Comparison of ENCODE assay signal across 11 cellular contexts in genomic region chr12:105445261-105446015, GRCh38.
A peak's percentile ranks its signal among the peaks of the same experiment; 100 is the strongest.
DNase-seq lines count a peak whose midpoint lies in the region; ATAC-seq and TF ChIP-seq lines count a peak whose summit lies in the region.
"Had no signal": no experiment of that assay in that cellular context is flagged by ENCODE, and none has a peak within 500 bp of the region (broad histone marks: within the 10 kb centered on the region; RNA-seq: fewer than 3 reads in every experiment).

No MANE protein-coding gene starts in this region.

- RAD21 ChIA-PET in HCT116 (lab: Charles Lee; ENCODE audit: low non-redundant PET in 1 of 2, low total read pairs in 2 of 2, uncharacterized antibody in 2 of 2, unreplicated experiment in 2 of 2) = no interaction called here

- H3K9me3 ChIP-seq in HCT116 (ENCODE audit: control insufficient read depth in 1 of 2, insufficient read depth in 1 of 2, low read depth in 1 of 2, low read length in 2 of 2) = no peaks in the 10 kb centered on the region
- peaks cover 5% of the 10 kb centered on the region; the same call in 1 of the 2 replicates for H3K9me3 ChIP-seq in SJCRH30 (replicated peaks)
- H3K9me3 ChIP-seq in psoas muscle = no peaks in the 10 kb centered on the region
- H3K9me3 ChIP-seq: ovary had no signal

- H3K4me3 ChIP-seq in HCT116 (replicated peaks in 1 of 2; ENCODE audit: low read depth in 1 of 2, low read length in 2 of 2) (no peak overlapping the region), SJCRH30 (no peak overlapping the region), psoas muscle (no peak overlapping the region)
- H3K4me3 ChIP-seq: ovary had no signal

- DNase-seq in HCT116 (ENCODE audit: low read depth, low spot score) (no peak), SJCRH30 (peak in 1 of 2 experiments; percentile 19), glomerular endothelial cell (ENCODE audit: extremely low read depth, low read depth, low spot score) (peak; percentile 96), psoas muscle (no peak), putamen (ENCODE audit: low spot score) (no peak), GF-D8 (lab: John Stamatoyannopoulos, UW) (no peak)
- DNase-seq in NK-92 treated with Interleukin-12 subunit alpha and Interleukin-12 subunit beta, amount 100 ng/mL, for 24 hours (lab: John Stamatoyannopoulos, UW) = no peak
- DNase-seq: activated T-cell treated with anti-CD3 and anti-CD28 coated beads, Interleukin-2, amount 50 U/mL, for 24 hours; NCI-H1092 treated with DMSO at 0.1 percent for 48 hours; ovary had no signal

- no peaks in the 10 kb centered on the region for H4K20me1 ChIP-seq in HCT116 (ENCODE audit: insufficient read depth)

- TF ChIP-seq CTCF in HCT116 (IDR thresholded peaks at IDR 0.05 in 2 of 3, conservative IDR thresholded peaks at IDR 0.05 in 1 of 3; ENCODE audit: borderline replicate concordance in 1 of 3, insufficient read depth in 1 of 3, low read depth in 2 of 3, low read length in 2 of 3) = no peak
- no peak for TF ChIP-seq CTCF in psoas muscle (IDR thresholded peaks at IDR 0.05)

- TF ChIP-seq RAD21 in HCT116 (IDR thresholded peaks at IDR 0.05; ENCODE audit: low read depth) = no peak

- no TSS peak for BruUV-seq in HCT116 (replicated peaks; lab: Mats Ljungman, UMichigan)

- H3K27ac ChIP-seq in HCT116 (ENCODE audit: low read depth, low read length) (no peak overlapping the region), SJCRH30 (peak overlapping the region; percentile 35), psoas muscle (peak overlapping the region; percentile 28)
- H3K27ac ChIP-seq: ovary had no signal

- intact Hi-C loops in HCT116 (cut with micrococcal nuclease) = no loop called here
- intact Hi-C loops in psoas muscle (cut with DNase I) = no loop called here

- H3K9ac ChIP-seq in HCT116 (ENCODE audit: low read length) = no peak overlapping the region

- no peaks in the 10 kb centered on the region for H3K79me2 ChIP-seq in HCT116 (ENCODE audit: insufficient read depth, low read length)

- peak; percentile 60 for ATAC-seq in HCT116
- peak in 1 of 4 donors; percentile 50 for ATAC-seq in psoas muscle
- ATAC-seq in GM21381 (IDR thresholded peaks at IDR 0.05; ENCODE audit: unreplicated experiment) = no peak

- H3K27me3 ChIP-seq in HCT116 (ENCODE audit: insufficient read depth, low read length) (no peaks in the 10 kb centered on the region), SJCRH30 (no peaks in the 10 kb centered on the region), psoas muscle (ENCODE audit: insufficient read depth in 3 of 3, low read length in 2 of 3) (no peaks in the 10 kb centered on the region)
- H3K27me3 ChIP-seq: ovary had no signal

- TF ChIP-seq POLR2A in HCT116 (IDR thresholded peaks at IDR 0.05; ENCODE audit: borderline replicate concordance, extremely low read depth, insufficient read depth, insufficient read length) = no peak

- no peaks in the 10 kb centered on the region for H3K36me3 ChIP-seq in HCT116 (ENCODE audit: control insufficient read depth in 1 of 2, insufficient read depth in 2 of 2, low read length in 2 of 2)
- no peaks in the 10 kb centered on the region for H3K36me3 ChIP-seq in SJCRH30
- no peaks in the 10 kb centered on the region for H3K36me3 ChIP-seq in psoas muscle (ENCODE audit: insufficient read depth in 1 of 2, low read depth in 1 of 2)
- H3K36me3 ChIP-seq: ovary had no signal

- no peak overlapping the region for H3K4me2 ChIP-seq in HCT116 (ENCODE audit: low read length)

- H3K4me1 ChIP-seq in HCT116 (ENCODE audit: control insufficient read depth in 1 of 2, insufficient read depth in 2 of 2, low read length in 2 of 2) (peaks cover 5 to 6% of the 10 kb centered on the region in 2 experiments; a peak in 3 of 4 replicates), SJCRH30 (peaks cover 15% of the 10 kb centered on the region), psoas muscle (peaks cover 10% of the 10 kb centered on the region)

- POLR2A ChIA-PET in HCT116 (lab: Charles Lee) = no interaction called here

- no peaks in the 10 kb centered on the region for H3K9me2 ChIP-seq in HCT116 (ENCODE audit: insufficient read depth)

- 55 to 60% (median 56%) methylated on average over 4 of the region's 4 CpGs for WGBS in psoas muscle, 3 donors

- no peak overlapping the region for H2AFZ ChIP-seq in HCT116 (ENCODE audit: low read depth, low read length, poor library complexity, severe bottlenecking)

- CTCF ChIA-PET in HCT116 (lab: Charles Lee) = no interaction called here

TF ChIP-seq in HCT116, 20 proteins besides CTCF, POLR2A, EP300 and RAD21:
- TF ChIP-seq FOSL1 (IDR thresholded peaks at IDR 0.05; ENCODE audit: low read depth) = no peak
- no peak for TF ChIP-seq MAX (IDR thresholded peaks at IDR 0.05)
- no peak for TF ChIP-seq CEBPB (IDR thresholded peaks at IDR 0.05; ENCODE audit: low read depth)
- TF ChIP-seq SP1 (IDR thresholded peaks at IDR 0.05; ENCODE audit: low read depth) = no peak
- TF ChIP-seq REST (IDR thresholded peaks at IDR 0.05; ENCODE audit: low read depth) = no peak
- TF ChIP-seq YY1 (IDR thresholded peaks at IDR 0.05; ENCODE audit: extremely low read depth, insufficient replicate concordance, low read depth, low read length) = no peak
- no peak for TF ChIP-seq ZNF274 (IDR thresholded peaks at IDR 0.05; ENCODE audit: low read depth, low read length)
- no peak for TF ChIP-seq CBX3 (IDR thresholded peaks at IDR 0.05; ENCODE audit: low read depth)
- no peak for TF ChIP-seq ZFX (IDR thresholded peaks at IDR 0.05)
- no peak for TF ChIP-seq SIN3A (IDR thresholded peaks at IDR 0.05; ENCODE audit: low read depth)
- no peak for TF ChIP-seq JUND (IDR thresholded peaks at IDR 0.05)
- no peak for TF ChIP-seq ZBTB33 (IDR thresholded peaks at IDR 0.05; ENCODE audit: extremely low read depth, insufficient replicate concordance, low read length)
TF ChIP-seq in HCT116: peak in this region for 0.
